8 cellular contexts compared by ENCODE assay signal in genomic region chr1:36366091-36366661, GRCh38. TPM values are rescaled to one million over a fixed set of nuclear protein-coding genes. Genes with fewer than 3 reads are reported as not detected.
A peak's percentile ranks its signal among the peaks of the same experiment; 100 is the strongest.
DNase-seq lines count a peak whose midpoint lies in the region; ATAC-seq and TF ChIP-seq lines count a peak whose summit lies in the region.

No MANE protein-coding gene starts in this region.

- peak overlapping the region; percentile 65 for H3K4me3 Mint-ChIP-seq in HFFc6
- peak overlapping the region; percentile 57 to 88 (median 70) for H3K4me3 Mint-ChIP-seq in naive thymus-derived CD4-positive, alpha-beta T cell

- H3K4me3 ChIP-seq in naive thymus-derived CD4-positive, alpha-beta T cell (ENCODE audit: low read length), result peak overlapping the region; percentile 36
- no peak overlapping the region for H3K4me3 ChIP-seq in upper lobe of right lung

- peaks cover 0 to 14% (median 0%) of the 10 kb centered on the region in 3 experiments for H3K36me3 ChIP-seq in naive thymus-derived CD4-positive, alpha-beta T cell (ENCODE audit: control insufficient read depth in 2 of 3, insufficient read depth in 3 of 3, low read length in 3 of 3)
- H3K36me3 ChIP-seq in upper lobe of right lung, result peaks cover 22% of the 10 kb centered on the region

- peak; percentile 85 for ATAC-seq in naive thymus-derived CD4-positive, alpha-beta T cell
- peak; percentile 62 for ATAC-seq in upper lobe of right lung

- H3K4me1 Mint-ChIP-seq in HFFc6 (ENCODE audit: low read depth), result peaks cover 54% of the 10 kb centered on the region
- peaks cover 33 to 61% (median 59%) of the 10 kb centered on the region in 7 donors for H3K4me1 Mint-ChIP-seq in naive thymus-derived CD4-positive, alpha-beta T cell

- H3K27ac Mint-ChIP-seq in HFFc6, result peak overlapping the region; percentile 93
- H3K27ac Mint-ChIP-seq in naive thymus-derived CD4-positive, alpha-beta T cell, result peak overlapping the region; percentile 86 to 97 (median 95)

- H3K9me3 ChIP-seq in naive thymus-derived CD4-positive, alpha-beta T cell (ENCODE audit: control insufficient read depth in 2 of 3, low read length in 3 of 3), result no peaks in the 10 kb centered on the region
- H3K9me3 ChIP-seq in upper lobe of right lung, result no peaks in the 10 kb centered on the region

- POLR2A ChIA-PET in naive thymus-derived CD4-positive, alpha-beta T cell (lab: Charles Lee), result interaction anchor here (0.7 to 6.0 kb wide), 12 partner anchors 13 to 209 kb away, joined by 3 to 155 read pairs (median 8); partner anchors contain the start of genes EVA1B, LSM10, MRPS15 and SH3D21

- peak; percentile 62 for DNase-seq in HFFc6
- peak; percentile 45 for DNase-seq in activated CD4-positive, alpha-beta T cell treated with anti-CD3 and anti-CD28 coated beads for 1 hour
- peak; percentile 76 for DNase-seq in ecto neural progenitor cell (ENCODE audit: low spot score)
- peak in 8 of 9 donors; percentile 26 to 87 (median 78) for DNase-seq in naive thymus-derived CD4-positive, alpha-beta T cell
- DNase-seq in upper lobe of right lung, result no peak
- DNase-seq in NCI-H2107 treated with DMSO at 0.1 percent for 48 hours (lab: John Stamatoyannopoulos, UW; ENCODE audit: unreplicated experiment), result no peak
- no peak for DNase-seq in COLO829 (ENCODE audit: low spot score)
- DNase-seq in NCI-H1105 treated with DMSO at 0.1 percent for 48 hours (lab: John Stamatoyannopoulos, UW), result no peak

- intact Hi-C loops in naive thymus-derived CD4-positive, alpha-beta T cell (cut with micrococcal nuclease), result loop anchor here (1.0 to 5.0 kb wide), 5 partner anchors 20 to 217 kb away; partner anchors contain the start of genes EVA1B (in 1 of the 2), LSM10 (in 1 of the 2), THRAP3 (in 1 of the 2) and TRAPPC3 (in 1 of the 2)
- intact Hi-C loops in upper lobe of right lung (cut with DNase I), result no loop called here

- peaks cover 8% of the 10 kb centered on the region; the same call in 1 of the 2 replicates for H3K36me3 Mint-ChIP-seq in HFFc6 (ENCODE audit: low read depth)
- H3K36me3 Mint-ChIP-seq in naive thymus-derived CD4-positive, alpha-beta T cell, result peaks cover 0 to 19% (median 6%) of the 10 kb centered on the region in 5 donors

- peaks cover 15 to 47% of the 10 kb centered on the region in 2 donors for H3K4me1 ChIP-seq in naive thymus-derived CD4-positive, alpha-beta T cell (ENCODE audit: control insufficient read depth in 2 of 2, insufficient read depth in 2 of 2, low read length in 2 of 2)
- H3K4me1 ChIP-seq in upper lobe of right lung, result peaks cover 44% of the 10 kb centered on the region

- TF ChIP-seq CTCF in HFFc6 (IDR thresholded peaks at IDR 0.05) (peak; percentile 15; the same call in 1 of the 2 replicates), upper lobe of right lung (IDR thresholded peaks at IDR 0.05) (no peak)

- CTCF ChIA-PET in naive thymus-derived CD4-positive, alpha-beta T cell (lab: Charles Lee), result interaction anchor here (2.3 to 10.3 kb wide), 6 partner anchors 9 to 24 kb away, joined by 8 to 176 read pairs (median 32); partner anchors contain the start of gene STK40

- H3K27ac ChIP-seq in naive thymus-derived CD4-positive, alpha-beta T cell (ENCODE audit: low read depth, low read length), result peak overlapping the region; percentile 74
- H3K27ac ChIP-seq in upper lobe of right lung, result peak overlapping the region; percentile 76

- H3K27me3 ChIP-seq in naive thymus-derived CD4-positive, alpha-beta T cell (ENCODE audit: control insufficient read depth in 2 of 2, insufficient read depth in 2 of 2, low read length in 2 of 2), result no peaks in the 10 kb centered on the region
- H3K27me3 ChIP-seq in upper lobe of right lung, result no peaks in the 10 kb centered on the region

- H3K27me3 Mint-ChIP-seq in HFFc6 (ENCODE audit: insufficient read depth), result peaks cover 2% of the 10 kb centered on the region; the same call in 1 of the 2 replicates
- no peaks in the 10 kb centered on the region for H3K27me3 Mint-ChIP-seq in naive thymus-derived CD4-positive, alpha-beta T cell

- no peaks in the 10 kb centered on the region for H3K9me3 Mint-ChIP-seq in HFFc6
- H3K9me3 Mint-ChIP-seq in naive thymus-derived CD4-positive, alpha-beta T cell, result no peaks in the 10 kb centered on the region

RNA-seq across cellular contexts. Expression of gene STK40, which starts 19.5 kb away (rescaled TPM):
- 10 to 100 TPM; 24.1 to 26.5 (median 25.1) TPM for total RNA-seq in HFFc6 (2021; fragmentation: NEBNext Ultra II Directional; extraction: Animal tissue kit (Norgen Biotek cat#: 25700))
- total RNA-seq in naive thymus-derived CD4-positive, alpha-beta T cell, result 10 to 100 TPM; 27.6 to 56.8 (median 48.2) TPM
- polyA plus RNA-seq in naive thymus-derived CD4-positive, alpha-beta T cell, result 10 to 100 TPM; 28.0 to 43.1 TPM
- total RNA-seq in upper lobe of right lung, result 78.9 TPM

RNA-seq across cellular contexts. Expression of gene LSM10, which starts 31.5 kb away (rescaled TPM):
- total RNA-seq in HFFc6 (2021; fragmentation: NEBNext Ultra II Directional; extraction: Animal tissue kit (Norgen Biotek cat#: 25700)), result 10 to 100 TPM; 44.6 to 58.7 (median 49.6) TPM
- 10 to 100 TPM; 21.9 to 49.7 (median 35.7) TPM for total RNA-seq in naive thymus-derived CD4-positive, alpha-beta T cell
- 100 to 1,000 TPM; 106 to 144 TPM for polyA plus RNA-seq in naive thymus-derived CD4-positive, alpha-beta T cell
- 39.4 TPM for total RNA-seq in upper lobe of right lung

RNA-seq across cellular contexts. Expression of gene EVA1B, which starts 42.7 kb away (rescaled TPM):
- total RNA-seq in HFFc6 (2021; fragmentation: NEBNext Ultra II Directional; extraction: Animal tissue kit (Norgen Biotek cat#: 25700)), result 100 to 1,000 TPM; 152 to 206 (median 155) TPM
- total RNA-seq in naive thymus-derived CD4-positive, alpha-beta T cell, result 10 to 100 TPM in 1 of 5 experiments, 1 to 10 TPM in 4; 1.5 to 12.5 (median 2.2) TPM
- under 1 TPM; 0.43 to 0.66 TPM for polyA plus RNA-seq in naive thymus-derived CD4-positive, alpha-beta T cell
- total RNA-seq in upper lobe of right lung, result 27.2 TPM

Comparison
In these comparisons a context has a peak if more than half of its experiments do, and no peak if none do; other contexts are left out.
1. DNase-seq: peak in HFFc6 (single experiment), activated CD4-positive, alpha-beta T cell treated with anti-CD3 and anti-CD28 coated beads for 1 hour (single experiment), ecto neural progenitor cell (single experiment) and naive thymus-derived CD4-positive, alpha-beta T cell (8 of 9); none in upper lobe of right lung (single experiment), NCI-H2107 treated with DMSO at 0.1 percent for 48 hours (single experiment), COLO829 (single experiment) and NCI-H1105 treated with DMSO at 0.1 percent for 48 hours (single experiment).